18 cellular contexts compared by ENCODE assay signal in genomic region chr6:132390451-132390850, GRCh38. TPM values are rescaled to one million over a fixed set of nuclear protein-coding genes. Genes with fewer than 3 reads are reported as not detected.
"Had no signal": no experiment of that assay in that cellular context is flagged by ENCODE, and none has a peak within 500 bp of the region (broad histone marks: within the 10 kb centered on the region; RNA-seq: fewer than 3 reads in every experiment).

No MANE protein-coding gene starts in this region.

- H3K4me1 ChIP-seq: tibial artery, upper lobe of left lung, uterus had no signal

- H3K36me3 ChIP-seq: heart left ventricle, spleen, tibial artery, upper lobe of left lung, uterus had no signal

- H3K27me3 ChIP-seq: heart left ventricle, spleen, upper lobe of left lung, uterus had no signal

- FAIRE-seq: endothelial cell of umbilical vein, frontal cortex had no signal

- DNase-seq: effector CD4-positive, alpha-beta T cell; endodermal cell; erythroblast; heart left ventricle; hippocampal formation; kidney glomerular epithelial cell; natural killer cell; posterior cingulate gyrus; spleen; stimulated activated CD4-positive, alpha-beta T cell treated with anti-CD3 and anti-CD28 coated beads, Interleukin-15, amount 100 ng/mL, for 24 hours; stimulated activated CD4-positive, alpha-beta T cell treated with anti-CD3 and anti-CD28 coated beads, Interleukin-1b, Interleukin-23, amount 100 ng/mL, for 48 hours; stimulated activated CD4-positive, alpha-beta T cell treated with anti-CD3 and anti-CD28 coated beads, Interleukin-4, amount 100 ng/mL, for 24 hours; tibial artery; upper lobe of left lung; uterus had no signal

- H3K4me3 ChIP-seq: heart left ventricle, spleen, tibial artery, upper lobe of left lung, uterus had no signal

- H3K27ac ChIP-seq: heart left ventricle, spleen, tibial artery, upper lobe of left lung had no signal

- ATAC-seq: heart left ventricle, natural killer cell, sciatic nerve had no signal

RNA-seq across cellular contexts. Expression of gene MOXD1, which starts 10.8 kb away (rescaled TPM):
- total RNA-seq: endothelial cell of umbilical vein, natural killer cell had no signal
